Comparison of ENCODE assay signal across 1 cellular context in genomic region chr2:68769586-68770270, GRCh38.
TF ChIP-seq lines count a peak whose summit lies in the region.

No MANE protein-coding gene starts in this region.

TF ChIP-seq in H1, 55 proteins besides CTCF, POLR2A, EP300 and RAD21 (continued from another document):
- TF ChIP-seq SAP30 (IDR thresholded peaks at IDR 0.05; ENCODE audit: insufficient read depth, insufficient replicate concordance, low read length) = no peak
- no peak for TF ChIP-seq HDAC6 (IDR thresholded peaks at IDR 0.05; ENCODE audit: low read depth, low read length)
- TF ChIP-seq TCF12 (IDR thresholded peaks at IDR 0.05; ENCODE audit: low read depth, low read length) = no peak
- no peak for TF ChIP-seq GABPA (IDR thresholded peaks at IDR 0.05; ENCODE audit: borderline replicate concordance, insufficient read depth, low read length)
- no peak for TF ChIP-seq SP4 (IDR thresholded peaks at IDR 0.05; ENCODE audit: low read length)
- TF ChIP-seq KDM5A (IDR thresholded peaks at IDR 0.05; ENCODE audit: low read length) = no peak
- TF ChIP-seq POLR2AphosphoS5 (IDR thresholded peaks at IDR 0.05; ENCODE audit: low read depth, low read length) = no peak
- no peak for TF ChIP-seq EGR1 (IDR thresholded peaks at IDR 0.05; ENCODE audit: borderline replicate concordance, low read depth, low read length)
- TF ChIP-seq FOSL1 (IDR thresholded peaks at IDR 0.05; ENCODE audit: insufficient read depth, low read depth, low read length) = no peak
- TF ChIP-seq TEAD4 (IDR thresholded peaks at IDR 0.05; ENCODE audit: low read depth, low read length) = no peak
- TF ChIP-seq PHF8 (conservative IDR thresholded peaks at IDR 0.05; ENCODE audit: low read depth, low read length) = no peak
- no peak for TF ChIP-seq EZH2 (IDR thresholded peaks at IDR 0.05; ENCODE audit: low read depth, low read length, severe bottlenecking)
- no peak for TF ChIP-seq ATF3 (IDR thresholded peaks at IDR 0.05; ENCODE audit: insufficient read depth, low read depth, low read length)
- TF ChIP-seq SP2 (IDR thresholded peaks at IDR 0.05; ENCODE audit: low read length) = no peak
